Comparison of ENCODE assay signal across 8 cellular contexts in the genomic region with DNA sequence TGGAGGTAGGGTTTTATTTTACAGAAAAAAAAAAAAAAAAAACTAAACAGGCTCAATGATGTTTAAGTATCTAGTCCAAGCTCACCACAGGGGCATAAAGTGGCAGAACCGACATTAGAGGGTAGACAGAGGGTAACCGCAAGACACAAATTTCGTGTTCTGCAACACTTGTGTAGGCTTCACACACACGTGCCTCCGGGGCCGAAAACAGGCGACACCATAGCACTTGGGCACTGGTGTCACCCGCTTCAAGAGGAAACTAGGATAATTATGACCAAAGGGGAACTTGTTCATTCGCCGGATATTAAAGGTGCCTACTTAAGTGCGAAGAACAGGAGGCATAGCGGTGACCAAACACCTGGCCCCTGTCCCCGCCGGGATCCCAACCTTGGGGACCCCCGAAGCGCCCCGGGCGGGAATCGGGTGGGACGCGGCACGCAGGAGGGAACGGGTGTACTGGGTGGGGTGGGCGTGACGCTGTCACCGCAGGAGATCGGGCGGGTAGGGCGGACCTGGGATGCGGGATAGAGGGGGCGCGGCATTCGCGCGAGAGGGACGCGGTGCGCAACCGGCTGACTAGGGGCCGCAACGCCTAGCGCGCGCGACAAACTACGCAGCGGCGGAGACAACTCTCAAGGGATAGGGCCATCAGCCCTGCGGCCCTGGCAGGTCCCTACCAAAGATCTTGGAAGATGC. TPM values are rescaled to one million over a fixed set of nuclear protein-coding genes. Genes with fewer than 3 reads are reported as not detected.
DNase-seq lines count a peak whose midpoint lies in the region; ATAC-seq and TF ChIP-seq lines count a peak whose summit lies in the region.

No MANE protein-coding gene starts in this region.

- no peak for TF ChIP-seq CTCF in NB4 (IDR thresholded peaks at IDR 0.05; ENCODE audit: low read depth, low read length)
- TF ChIP-seq CTCF in epithelial cell of esophagus (IDR thresholded peaks at IDR 0.05; ENCODE audit: insufficient read depth, low read depth, low read length, missing control alignments): no peak
- TF ChIP-seq CTCF in thyroid gland (IDR thresholded peaks at IDR 0.05): no peak

- H3K36me3 ChIP-seq in thyroid gland: no peaks in the 10 kb centered on the region

- H3K4me3 ChIP-seq in NB4 (ENCODE audit: low read depth, low read length): peak overlapping the region; percentile 87
- H3K4me3 ChIP-seq in epithelial cell of esophagus (ENCODE audit: low read length): peak overlapping the region; percentile 94
- peak overlapping the region; percentile 25 to 76 (median 76) for H3K4me3 ChIP-seq in thyroid gland (replicated peaks in 1 of 3)

- CTCF ChIA-PET in activated CD4-positive, alpha-beta T cell treated with anti-CD3 and anti-CD28 coated beads, Interleukin-2, amount 10 ng/mL, durations not matched to agents 7 days and 5 days (lab: Charles Lee): no interaction called here

- POLR2A ChIA-PET in activated CD4-positive, alpha-beta T cell treated with anti-CD3 and anti-CD28 coated beads, Interleukin-2, amount 10 ng/mL, durations not matched to agents 7 days and 5 days (lab: Charles Lee): no interaction called here

- peaks cover 62% of the 10 kb centered on the region for H3K36me3 Mint-ChIP-seq in activated CD4-positive, alpha-beta T cell treated with anti-CD3 and anti-CD28 coated beads, Interleukin-2, amount 10 ng/mL, durations not matched to agents 7 days and 5 days (ENCODE audit: low read depth)
- H3K36me3 Mint-ChIP-seq in natural killer cell treated with Interleukin-12 subunit alpha and Interleukin-12 subunit beta and Interleukin-15 and Interleukin-18, amount 100 ng/mL, for 72 hours: peaks cover 28% of the 10 kb centered on the region

- H3K9me3 Mint-ChIP-seq in activated CD4-positive, alpha-beta T cell treated with anti-CD3 and anti-CD28 coated beads, Interleukin-2, amount 10 ng/mL, durations not matched to agents 7 days and 5 days: peaks cover 3% of the 10 kb centered on the region
- no peaks in the 10 kb centered on the region for H3K9me3 Mint-ChIP-seq in natural killer cell treated with Interleukin-12 subunit alpha and Interleukin-12 subunit beta and Interleukin-15 and Interleukin-18, amount 100 ng/mL, for 72 hours

- intact Hi-C loops in thyroid gland (cut with DNase I): no loop called here

- H3K27ac Mint-ChIP-seq in activated CD4-positive, alpha-beta T cell treated with anti-CD3 and anti-CD28 coated beads, Interleukin-2, amount 10 ng/mL, durations not matched to agents 7 days and 5 days: peak overlapping the region; percentile 91
- H3K27ac Mint-ChIP-seq in natural killer cell treated with Interleukin-12 subunit alpha and Interleukin-12 subunit beta and Interleukin-15 and Interleukin-18, amount 100 ng/mL, for 72 hours: peak overlapping the region; percentile 86

- H3K27me3 Mint-ChIP-seq in activated CD4-positive, alpha-beta T cell treated with anti-CD3 and anti-CD28 coated beads, Interleukin-2, amount 10 ng/mL, durations not matched to agents 7 days and 5 days: no peaks in the 10 kb centered on the region
- no peaks in the 10 kb centered on the region for H3K27me3 Mint-ChIP-seq in natural killer cell treated with Interleukin-12 subunit alpha and Interleukin-12 subunit beta and Interleukin-15 and Interleukin-18, amount 100 ng/mL, for 72 hours

- H3K4me1 Mint-ChIP-seq in activated CD4-positive, alpha-beta T cell treated with anti-CD3 and anti-CD28 coated beads, Interleukin-2, amount 10 ng/mL, durations not matched to agents 7 days and 5 days: peaks cover 56% of the 10 kb centered on the region
- H3K4me1 Mint-ChIP-seq in natural killer cell treated with Interleukin-12 subunit alpha and Interleukin-12 subunit beta and Interleukin-15 and Interleukin-18, amount 100 ng/mL, for 72 hours (ENCODE audit: low read depth in 2 of 2): peaks cover 30 to 57% of the 10 kb centered on the region in 2 donors

- H3K9me3 ChIP-seq in thyroid gland: no peaks in the 10 kb centered on the region

- H3K27me3 ChIP-seq in thyroid gland: no peaks in the 10 kb centered on the region

- H3K27ac ChIP-seq in thyroid gland: no peak overlapping the region

- ATAC-seq in HG02759 (IDR thresholded peaks at IDR 0.05; ENCODE audit: unreplicated experiment): peak; percentile 30
- peak; percentile 41 to 49 for ATAC-seq in natural killer cell treated with Interleukin-12 subunit alpha and Interleukin-12 subunit beta and Interleukin-15 and Interleukin-18, amount 100 ng/mL, for 72 hours

- 1 to 3% methylated on average over 15 to 41 of the region's 49 CpGs for WGBS in thyroid gland, 2 donors

- DNase-seq in activated T-cell treated with anti-CD3 and anti-CD28 coated beads for 1 hour (ENCODE audit: low read depth): peak; percentile 19
- no peak for DNase-seq in activated T-cell treated with anti-CD3 and anti-CD28 coated beads, Interleukin-2, amount 50 U/mL, for 1 hour
- peak; percentile 79 for DNase-seq in NB4 (ENCODE audit: low read depth)
- peak; percentile 50 for DNase-seq in activated CD4-positive, alpha-beta T cell treated with anti-CD3 and anti-CD28 coated beads, Interleukin-2, amount 10 ng/mL, durations not matched to agents 7 days and 5 days
- DNase-seq in epithelial cell of esophagus (ENCODE audit: low read depth): peak; percentile 9
- DNase-seq in natural killer cell treated with Interleukin-12 subunit alpha and Interleukin-12 subunit beta and Interleukin-15 and Interleukin-18, amount 100 ng/mL, for 72 hours (ENCODE audit: low spot score): peak; percentile 77
- DNase-seq in thyroid gland: peak; percentile 23 to 50

- no peak for TF ChIP-seq POLR2A in NB4 (IDR thresholded peaks at IDR 0.05; ENCODE audit: extremely low read depth, insufficient read length)
- no peak for TF ChIP-seq POLR2A in thyroid gland (IDR thresholded peaks at IDR 0.05)

- H3K4me3 Mint-ChIP-seq in activated CD4-positive, alpha-beta T cell treated with anti-CD3 and anti-CD28 coated beads, Interleukin-2, amount 10 ng/mL, durations not matched to agents 7 days and 5 days: peak overlapping the region; percentile 93
- H3K4me3 Mint-ChIP-seq in natural killer cell treated with Interleukin-12 subunit alpha and Interleukin-12 subunit beta and Interleukin-15 and Interleukin-18, amount 100 ng/mL, for 72 hours: peak overlapping the region; percentile 94

- H3K4me1 ChIP-seq in thyroid gland: peaks cover 4 to 5% of the 10 kb centered on the region in 2 donors

RNA-seq across cellular contexts. Expression of a gene that starts 0.6 kb away (rescaled TPM):
- total RNA-seq in activated CD4-positive, alpha-beta T cell treated with anti-CD3 and anti-CD28 coated beads, Interleukin-2, amount 10 ng/mL, durations not matched to agents 7 days and 5 days: 10 to 100 TPM; 14.7 to 20.0 TPM
- 10 to 100 TPM; 17.9 to 24.8 TPM for total RNA-seq in natural killer cell treated with Interleukin-12 subunit alpha and Interleukin-12 subunit beta and Interleukin-15 and Interleukin-18, amount 100 ng/mL, for 72 hours
- 10 to 100 TPM in 1 of 4 donors, 1 to 10 TPM in 3; 3.9 to 11.2 (median 7.3) TPM for total RNA-seq in thyroid gland

RNA-seq across cellular contexts. Expression of a gene that starts 0.9 kb away (rescaled TPM):
- 10 to 100 TPM; 31.1 to 32.0 TPM for total RNA-seq in activated CD4-positive, alpha-beta T cell treated with anti-CD3 and anti-CD28 coated beads, Interleukin-2, amount 10 ng/mL, durations not matched to agents 7 days and 5 days
- 10 to 100 TPM; 15.3 to 15.7 TPM for total RNA-seq in natural killer cell treated with Interleukin-12 subunit alpha and Interleukin-12 subunit beta and Interleukin-15 and Interleukin-18, amount 100 ng/mL, for 72 hours
- total RNA-seq in thyroid gland: 1 to 10 TPM; 1.7 to 6.6 (median 4.7) TPM

RNA-seq across cellular contexts. Expression of a gene that starts 54.8 kb away (rescaled TPM):
- total RNA-seq in activated CD4-positive, alpha-beta T cell treated with anti-CD3 and anti-CD28 coated beads, Interleukin-2, amount 10 ng/mL, durations not matched to agents 7 days and 5 days: 10 to 100 TPM; 31.8 to 35.8 TPM
- total RNA-seq in natural killer cell treated with Interleukin-12 subunit alpha and Interleukin-12 subunit beta and Interleukin-15 and Interleukin-18, amount 100 ng/mL, for 72 hours: 10 to 100 TPM; 41.6 to 47.6 TPM
- 10 to 100 TPM; 30.0 to 34.4 (median 32.5) TPM for total RNA-seq in thyroid gland

RNA-seq across cellular contexts. Expression of a gene that starts 55.1 kb away (rescaled TPM):
- 10 to 100 TPM; 30.0 to 32.0 TPM for total RNA-seq in activated CD4-positive, alpha-beta T cell treated with anti-CD3 and anti-CD28 coated beads, Interleukin-2, amount 10 ng/mL, durations not matched to agents 7 days and 5 days
- 10 to 100 TPM; 15.2 to 46.3 TPM for total RNA-seq in natural killer cell treated with Interleukin-12 subunit alpha and Interleukin-12 subunit beta and Interleukin-15 and Interleukin-18, amount 100 ng/mL, for 72 hours
- 10 to 100 TPM; 30.2 to 51.4 (median 37.5) TPM for total RNA-seq in thyroid gland
